Comparison of ENCODE assay signal across 15 cellular contexts in genomic region chr19:1079566-1080111, GRCh38. TPM values are rescaled to one million over a fixed set of nuclear protein-coding genes. Genes with fewer than 3 reads are reported as not detected.
DNase-seq lines count a peak whose midpoint lies in the region; ATAC-seq and TF ChIP-seq lines count a peak whose summit lies in the region.
"Had no signal": no experiment of that assay in that cellular context is flagged by ENCODE, and none has a peak within 500 bp of the region (broad histone marks: within the 10 kb centered on the region; RNA-seq: fewer than 3 reads in every experiment).

No MANE protein-coding gene starts in this region.

- no peak overlapping the region for H2AFZ ChIP-seq in hepatocyte

- H3K9me3 ChIP-seq in hepatocyte (ENCODE audit: low read depth), result no peaks in the 10 kb centered on the region
- H3K9me3 ChIP-seq: gastroesophageal sphincter, lower lobe of right lung had no signal

- H3K36me3 ChIP-seq in hepatocyte (replicated peaks; ENCODE audit: insufficient read depth, low read depth), result no peaks in the 10 kb centered on the region
- H3K36me3 ChIP-seq: gastroesophageal sphincter, SJSA1 had no signal

- H3K27me3 Mint-ChIP-seq in central memory CD8-positive, alpha-beta T cell, result no peaks in the 10 kb centered on the region

- peaks cover 94% of the 10 kb centered on the region for H3K36me3 Mint-ChIP-seq in central memory CD8-positive, alpha-beta T cell (ENCODE audit: insufficient read depth)

- H3K9me3 Mint-ChIP-seq in central memory CD8-positive, alpha-beta T cell, result no peaks in the 10 kb centered on the region

- peak overlapping the region; percentile 83 for H3K4me3 Mint-ChIP-seq in central memory CD8-positive, alpha-beta T cell

- H3K4me1 ChIP-seq in hepatocyte (ENCODE audit: insufficient read depth), result peaks cover 4% of the 10 kb centered on the region

- H3K27me3 ChIP-seq in hepatocyte, result no peaks in the 10 kb centered on the region

- peaks cover 31% of the 10 kb centered on the region for H3K4me1 Mint-ChIP-seq in central memory CD8-positive, alpha-beta T cell

- no peak overlapping the region for H3K4me2 ChIP-seq in hepatocyte

- no peak overlapping the region for H3K4me3 ChIP-seq in hepatocyte
- H3K4me3 ChIP-seq: coronary artery, gastroesophageal sphincter, lower lobe of right lung, SJSA1 had no signal

- no peak for ATAC-seq in central memory CD8-positive, alpha-beta T cell (replicated peaks; ENCODE audit: extremely low read depth, poor library complexity, severe bottlenecking)
- ATAC-seq: gastroesophageal sphincter, lower lobe of right lung had no signal

- TF ChIP-seq CTCF in hepatocyte (IDR thresholded peaks at IDR 0.05; ENCODE audit: poor library complexity), result no peak

- no peaks in the 10 kb centered on the region for H4K20me1 ChIP-seq in hepatocyte (ENCODE audit: insufficient read depth, poor library complexity, severe bottlenecking)

- DNase-seq in NCI-H524 (lab: John Stamatoyannopoulos, UW) (peak; percentile 61 to 78), NCI-H1694 treated with DMSO at 0.1 percent for 48 hours (lab: John Stamatoyannopoulos, UW) (no peak), hepatocyte (ENCODE audit: low spot score) (no peak), MV-4-11 (lab: John Stamatoyannopoulos, UW) (no peak)
- DNase-seq in activated CD4-positive, alpha-beta T cell treated with anti-CD3 and anti-CD28 coated beads, Interleukin-2, amount 50 U/mL, for 1 hour, result peak; percentile 57
- DNase-seq in central memory CD8-positive, alpha-beta T cell (ENCODE audit: low spot score in 2 of 2), result no peak
- DNase-seq in stimulated activated CD4-positive, alpha-beta T cell treated with anti-CD3 and anti-CD28 coated beads, TNF-alpha, amount 100 ng/mL, for 48 hours (ENCODE audit: low read depth in 3 of 3), result peak in 2 of 3 donors; percentile 77 to 80
- DNase-seq: DMS79 treated with DMSO at 0.1 percent for 48 hours, KG1, lower lobe of right lung, NCI-H226 had no signal

- no peaks in the 10 kb centered on the region for H3K79me2 ChIP-seq in hepatocyte

- H3K27ac ChIP-seq in hepatocyte, result no peak overlapping the region
- H3K27ac ChIP-seq: coronary artery, gastroesophageal sphincter, lower lobe of right lung, SJSA1 had no signal

- no peaks in the 10 kb centered on the region for H3K9me2 ChIP-seq in hepatocyte (replicated peaks; ENCODE audit: insufficient read depth)

- H3K27ac Mint-ChIP-seq in central memory CD8-positive, alpha-beta T cell (ENCODE audit: low read depth), result peak overlapping the region; percentile 96
- H3K27ac Mint-ChIP-seq: progenitor cell of endocrine pancreas had no signal

- WGBS in hepatocyte (ENCODE audit: low lambda C conversion rate, missing lambda C conversion rate), result 96% methylated on average over 34 of the region's 45 CpGs

RNA-seq across cellular contexts. Expression of gene ARHGAP45, which starts 12.7 kb away (rescaled TPM):
- 11.0 and 12.9 TPM in 2 replicates for total RNA-seq in hepatocyte
- polyA plus RNA-seq in hepatocyte, result 16.0 and 18.3 TPM in 2 replicates

RNA-seq across cellular contexts. Expression of gene POLR2E, which starts 15.5 kb away (rescaled TPM):
- total RNA-seq in hepatocyte, result 126 and 170 TPM in 2 replicates
- 326 and 328 TPM in 2 replicates for polyA plus RNA-seq in hepatocyte

RNA-seq across cellular contexts. Expression of gene GPX4, which starts 24.2 kb away (rescaled TPM):
- 524 and 539 TPM in 2 replicates for total RNA-seq in hepatocyte
- polyA plus RNA-seq in hepatocyte, result 729 and 735 TPM in 2 replicates

RNA-seq across cellular contexts. Expression of gene ABCA7, which starts 39.7 kb away (rescaled TPM):
- 8.2 and 17.8 TPM in 2 replicates for total RNA-seq in hepatocyte
- 26.8 and 38.1 TPM in 2 replicates for polyA plus RNA-seq in hepatocyte

RNA-seq across cellular contexts. Expression of gene CNN2, which starts 53.2 kb away (rescaled TPM):
- 88.5 and 115 TPM in 2 replicates for total RNA-seq in hepatocyte
- 229 and 247 TPM in 2 replicates for polyA plus RNA-seq in hepatocyte

Comparison
In these comparisons a context has a peak if more than half of its experiments do, and no peak if none do; other contexts are left out.
1. DNase-seq: peak in NCI-H524 (2 of 2), activated CD4-positive, alpha-beta T cell treated with anti-CD3 and anti-CD28 coated beads, Interleukin-2, amount 50 U/mL, for 1 hour (single experiment) and stimulated activated CD4-positive, alpha-beta T cell treated with anti-CD3 and anti-CD28 coated beads, TNF-alpha, amount 100 ng/mL, for 48 hours (2 of 3); none in central memory CD8-positive, alpha-beta T cell (0 of 2), NCI-H1694 treated with DMSO at 0.1 percent for 48 hours (single experiment), hepatocyte (single experiment) and MV-4-11 (single experiment).